In genomic region chrX:11239230-11239629, GRCh38 we compare ENCODE assay signal across 12 cellular contexts. TPM values are rescaled to one million over a fixed set of nuclear protein-coding genes. Genes with fewer than 3 reads are reported as not detected.
DNase-seq lines count a peak whose midpoint lies in the region; ATAC-seq, FAIRE-seq and TF ChIP-seq lines count a peak whose summit lies in the region.
"Had no signal": no experiment of that assay in that cellular context is flagged by ENCODE, and none has a peak within 500 bp of the region (broad histone marks: within the 10 kb centered on the region; RNA-seq: fewer than 3 reads in every experiment).

No MANE protein-coding gene starts in this region.

- DNase-seq in DMS53 treated with DMSO at 0.1 percent for 48 hours (lab: John Stamatoyannopoulos, UW; ENCODE audit: unreplicated experiment) (peak; percentile 26), HT-29 (ENCODE audit: low spot score) (peak; percentile 52), fibroblast of the aortic adventitia (ENCODE audit: low read depth) (peak; percentile 70), H54 (ENCODE audit: insufficient read length, low spot score) (no peak), upper lobe of left lung (no peak), NOMO-1 (lab: John Stamatoyannopoulos, UW; ENCODE audit: unreplicated experiment in 2 of 2) (no peak), COR-L47 (lab: John Stamatoyannopoulos, UW) (no peak)

- no peaks in the 10 kb centered on the region for H3K4me1 ChIP-seq in upper lobe of left lung

- no peaks in the 10 kb centered on the region for H3K36me3 ChIP-seq in upper lobe of left lung

- no peak overlapping the region for H3K4me3 ChIP-seq in fibroblast of the aortic adventitia (ENCODE audit: low read depth, low read length)
- no peak overlapping the region for H3K4me3 ChIP-seq in upper lobe of left lung

- TF ChIP-seq EP300 in upper lobe of left lung (IDR thresholded peaks at IDR 0.05) = no peak

- H3K27me3 ChIP-seq in upper lobe of left lung = no peaks in the 10 kb centered on the region

- ATAC-seq in GM21367 (IDR thresholded peaks at IDR 0.05; ENCODE audit: unreplicated experiment) (peak; percentile 84), upper lobe of left lung (ENCODE audit: low FRiP score in 2 of 2) (no peak)
- ATAC-seq: stimulated activated memory B cell treated with anti-CD40 and anti-IgM and Interleukin-4, amounts not matched to agents 10 μg/mL and 1 μg/mL and 100 μg/mL, for 72 hours had no signal

- no peak for TF ChIP-seq CTCF in fibroblast of the aortic adventitia (IDR thresholded peaks at IDR 0.05; ENCODE audit: insufficient read depth, low read length)
- TF ChIP-seq CTCF in upper lobe of left lung (IDR thresholded peaks at IDR 0.05) = no peak

- no peak overlapping the region for H3K27ac ChIP-seq in upper lobe of left lung

- FAIRE-seq in H54 (lab: Jason Lieb, UNC) = no peak
- FAIRE-seq: TTC549 had no signal

- TF ChIP-seq POLR2A in H54 (IDR thresholded peaks at IDR 0.05; ENCODE audit: low read depth, low read length) (no peak), upper lobe of left lung (IDR thresholded peaks at IDR 0.05) (no peak)

- no peaks in the 10 kb centered on the region for H3K9me3 ChIP-seq in upper lobe of left lung

RNA-seq across cellular contexts. Expression of gene AMELX, which starts 54.0 kb away (rescaled TPM):
- total RNA-seq in HT-29 (2014; rRNA removed; shearing (Covaris generic)) = 0.13 TPM in 1 of 2 replicates, not detected in the other
- total RNA-seq in fibroblast of the aortic adventitia (ENCODE audit: low replicate concordance) (not detected in 2 replicates), upper lobe of left lung (not detected)
- total RNA-seq: Daoy, neural crest cell had no signal

Comparison
In these comparisons a context has a peak if more than half of its experiments do, and no peak if none do; other contexts are left out.
1. DNase-seq: peak in DMS53 treated with DMSO at 0.1 percent for 48 hours (single experiment), HT-29 (single experiment) and fibroblast of the aortic adventitia (single experiment); none in H54 (single experiment), upper lobe of left lung (0 of 2), NOMO-1 (0 of 2) and COR-L47 (single experiment).